In the genomic region with DNA sequence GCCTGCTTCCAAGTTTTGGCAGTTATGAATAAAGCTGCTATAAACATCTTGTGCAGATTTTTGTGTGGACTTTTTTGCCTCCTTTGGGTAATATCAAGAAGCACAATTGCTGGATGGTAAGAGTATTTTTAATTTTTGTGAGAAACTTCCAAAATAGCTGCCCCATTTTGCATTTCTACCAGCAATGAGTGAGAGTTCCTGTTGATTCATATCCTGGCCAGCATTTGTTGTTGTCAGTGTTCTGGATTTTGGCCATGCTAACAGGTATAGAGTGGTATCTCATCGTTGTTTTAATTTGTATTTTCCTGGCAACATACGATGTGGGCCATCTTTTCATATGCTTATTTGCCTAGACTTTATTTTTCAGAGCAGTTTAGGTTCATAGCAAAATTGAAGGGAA, we compare ENCODE assay signal across 16 cellular contexts. TPM values are rescaled to one million over a fixed set of nuclear protein-coding genes. Genes with fewer than 3 reads are reported as not detected.
A peak's percentile ranks its signal among the peaks of the same experiment; 100 is the strongest.
DNase-seq lines count a peak whose midpoint lies in the region; ATAC-seq, FAIRE-seq and TF ChIP-seq lines count a peak whose summit lies in the region.
"Had no signal": no experiment of that assay in that cellular context is flagged by ENCODE, and none has a peak within 500 bp of the region (broad histone marks: within the 10 kb centered on the region; RNA-seq: fewer than 3 reads in every experiment).

No MANE protein-coding gene starts in this region.

- no peak overlapping the region for H3K4me3 Mint-ChIP-seq in activated naive CD8-positive, alpha-beta T cell
- H3K4me3 Mint-ChIP-seq in activated naive CD8-positive, alpha-beta T cell treated with anti-CD3 and anti-CD28 coated beads, Interleukin-2, amount 50 U/mL, for 24 hours: no peak overlapping the region
- H3K4me3 Mint-ChIP-seq: CD4-positive, alpha-beta memory T cell had no signal

- no TSS peak for BruUV-seq in PC-3 (replicated peaks; lab: Mats Ljungman, UMichigan)

- H3K9me3 ChIP-seq in PC-3 (ENCODE audit: low read length): no peaks in the 10 kb centered on the region
- H3K9me3 ChIP-seq: A549, BE2C, HAP-1 had no signal

- no peaks in the 10 kb centered on the region for H3K79me2 ChIP-seq in PC-3 (ENCODE audit: low read length)

- intact Hi-C loops in PC-3 (cut with micrococcal nuclease): no loop called here

- H3F3A ChIP-seq in PC-3 (ENCODE audit: low read length, unreplicated experiment): no peaks in the 10 kb centered on the region

- POLR2A ChIA-PET in PC-3 (lab: Charles Lee; ENCODE audit: unreplicated experiment): no interaction called here

- no peaks in the 10 kb centered on the region for H3K9me2 ChIP-seq in PC-3 (replicated peaks; ENCODE audit: low read length)

- H3K27ac Mint-ChIP-seq in activated naive CD8-positive, alpha-beta T cell: peak overlapping the region; percentile 30
- H3K27ac Mint-ChIP-seq in activated naive CD8-positive, alpha-beta T cell treated with anti-CD3 and anti-CD28 coated beads, Interleukin-2, amount 50 U/mL, for 24 hours: no peak overlapping the region

- FAIRE-seq in urothelium cell line (lab: Jason Lieb, UNC): no peak
- FAIRE-seq: A549, GM12878 had no signal

- CTCF ChIA-PET in PC-3 (lab: Charles Lee): no interaction called here

- H3K4me1 Mint-ChIP-seq in activated naive CD8-positive, alpha-beta T cell (ENCODE audit: low read depth): peaks cover 36% of the 10 kb centered on the region
- peaks cover 42% of the 10 kb centered on the region for H3K4me1 Mint-ChIP-seq in activated naive CD8-positive, alpha-beta T cell treated with anti-CD3 and anti-CD28 coated beads, Interleukin-2, amount 50 U/mL, for 24 hours

- H3K27me3 Mint-ChIP-seq in activated naive CD8-positive, alpha-beta T cell: no peaks in the 10 kb centered on the region
- no peaks in the 10 kb centered on the region for H3K27me3 Mint-ChIP-seq in activated naive CD8-positive, alpha-beta T cell treated with anti-CD3 and anti-CD28 coated beads, Interleukin-2, amount 50 U/mL, for 24 hours
- H3K27me3 Mint-ChIP-seq: CD4-positive, alpha-beta memory T cell had no signal

- peaks cover 11% of the 10 kb centered on the region for H3K36me3 ChIP-seq in PC-3 (ENCODE audit: low read depth, low read length)

- no peak overlapping the region for H2AFZ ChIP-seq in PC-3 (ENCODE audit: low read length)

- no peaks in the 10 kb centered on the region for H3K9me3 Mint-ChIP-seq in activated naive CD8-positive, alpha-beta T cell (ENCODE audit: low read depth)
- no peaks in the 10 kb centered on the region for H3K9me3 Mint-ChIP-seq in activated naive CD8-positive, alpha-beta T cell treated with anti-CD3 and anti-CD28 coated beads, Interleukin-2, amount 50 U/mL, for 24 hours

- peaks cover 33% of the 10 kb centered on the region for H3K36me3 Mint-ChIP-seq in activated naive CD8-positive, alpha-beta T cell
- H3K36me3 Mint-ChIP-seq in activated naive CD8-positive, alpha-beta T cell treated with anti-CD3 and anti-CD28 coated beads, Interleukin-2, amount 50 U/mL, for 24 hours (ENCODE audit: low read depth): peaks cover 78% of the 10 kb centered on the region

- no peak for TF ChIP-seq CTCF in PC-3 (conservative IDR thresholded peaks at IDR 0.05; ENCODE audit: low read depth, low read length)

- no peak overlapping the region for H3K4me3 ChIP-seq in PC-3 (ENCODE audit: low read length)
- H3K4me3 ChIP-seq: A549, GM12878, HAP-1 had no signal

- no peak overlapping the region for H3K4me2 ChIP-seq in PC-3 (ENCODE audit: low read length)
- H3K4me2 ChIP-seq: A549 had no signal

- H4K20me1 ChIP-seq in PC-3 (ENCODE audit: low read length): no peaks in the 10 kb centered on the region

- DNase-seq in activated naive CD8-positive, alpha-beta T cell treated with anti-CD3 and anti-CD28 coated beads, Interleukin-2, amount 50 U/mL, for 24 hours: no peak
- DNase-seq in PC-3: peak; percentile 5
- peak; percentile 10 for DNase-seq in glomerular endothelial cell (ENCODE audit: extremely low read depth, low read depth, low spot score)
- DNase-seq in urothelium cell line (ENCODE audit: low spot score): no peak
- DNase-seq: BE2C; CD4-positive, alpha-beta memory T cell; DMS79; GOT3 had no signal

- H3K27ac ChIP-seq in PC-3 (ENCODE audit: low read length): peak overlapping the region; percentile 35; the same call in 1 of the 2 replicates
- H3K27ac ChIP-seq: A549, C4-2B, HL-60 had no signal

- H3K4me1 ChIP-seq in PC-3 (ENCODE audit: insufficient read depth, low read length): peaks cover 37% of the 10 kb centered on the region
- H3K4me1 ChIP-seq: BE2C, HAP-1 had no signal

- no peak for ATAC-seq in activated naive CD8-positive, alpha-beta T cell treated with anti-CD3 and anti-CD28 coated beads, Interleukin-2, amount 50 U/mL, for 24 hours
- ATAC-seq in PC-3: 0 out of 2 replicates have a peak, but pooled peaks have one; percentile 22
- no peak for ATAC-seq in GM18519 (IDR thresholded peaks at IDR 0.05; ENCODE audit: low FRiP score, unreplicated experiment)
- no peak for ATAC-seq in GM18502 (IDR thresholded peaks at IDR 0.05; ENCODE audit: poor library complexity, unreplicated experiment)
- ATAC-seq: A549, GM12878 had no signal

- no peaks in the 10 kb centered on the region for H3K27me3 ChIP-seq in PC-3 (ENCODE audit: low read length)
- H3K27me3 ChIP-seq: BE2C had no signal

- H3K9ac ChIP-seq in PC-3 (ENCODE audit: low read length): no peak overlapping the region

RNA-seq across cellular contexts. Expression of a gene that starts 53.9 kb away (rescaled TPM):
- total RNA-seq in PC-3 (2014; rRNA removed) (22.9 and 27.6 TPM in 2 replicates), glomerular endothelial cell (16.7 and 24.0 TPM in 2 replicates)

Comparison
In these comparisons a context has a peak if more than half of its experiments do, and no peak if none do; other contexts are left out.
1. DNase-seq: peak in PC-3 (single experiment) and glomerular endothelial cell (single experiment); none in activated naive CD8-positive, alpha-beta T cell treated with anti-CD3 and anti-CD28 coated beads, Interleukin-2, amount 50 U/mL, for 24 hours (single experiment) and urothelium cell line (single experiment).